8 cellular contexts compared by ENCODE assay signal in the genomic region with DNA sequence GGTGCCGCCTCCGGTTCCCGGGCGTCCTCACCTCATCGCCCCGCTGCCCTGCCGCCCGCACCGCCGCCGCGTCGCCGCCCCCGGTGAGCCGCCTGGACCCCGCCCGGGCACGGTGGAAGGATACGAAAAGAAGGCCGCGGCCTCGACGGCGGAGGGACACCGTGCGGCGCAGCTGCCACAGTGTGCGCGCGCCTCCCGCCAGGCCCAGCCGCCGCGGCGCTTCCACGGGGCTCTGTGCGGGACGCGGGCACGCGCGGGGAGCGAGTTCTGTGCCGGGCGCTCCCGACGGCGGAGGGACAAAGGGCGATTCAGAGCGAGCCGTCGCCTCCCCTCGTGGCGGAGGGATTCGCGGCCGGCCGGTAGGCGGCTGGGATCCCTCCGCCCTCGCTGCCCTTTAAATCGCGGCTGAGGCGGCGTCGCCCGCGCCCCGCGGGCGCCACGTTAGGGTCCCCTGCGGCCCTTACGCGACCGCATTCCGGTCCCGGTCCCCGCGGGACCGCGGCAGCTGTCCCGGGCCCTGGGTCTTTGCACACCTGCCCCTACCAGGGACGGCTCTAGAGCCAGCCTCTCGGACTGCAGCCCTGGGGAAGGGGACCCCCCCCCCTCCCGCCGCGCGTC. TPM values are rescaled to one million over a fixed set of nuclear protein-coding genes. Genes with fewer than 3 reads are reported as not detected.
A peak's percentile ranks its signal among the peaks of the same experiment; 100 is the strongest.
DNase-seq lines count a peak whose midpoint lies in the region; ATAC-seq, FAIRE-seq and TF ChIP-seq lines count a peak whose summit lies in the region.

No MANE protein-coding gene starts in this region.

- TF ChIP-seq POLR2A in stomach (IDR thresholded peaks at IDR 0.05): peak in 2 of 4 donors; percentile 38 to 62

- DNase-seq in D721Med (ENCODE audit: insufficient read length, low spot score) (peak; percentile 61), Kasumi-1 (lab: John Stamatoyannopoulos, UW) (peak; percentile 74 to 75), SJCRH30 (peak; percentile 84 to 87), foreskin melanocyte (peak; percentile 92), stomach (peak; percentile 90)
- DNase-seq in activated naive CD4-positive, alpha-beta T cell (lab: John Stamatoyannopoulos, UW): peak; percentile 64 to 85 (median 78)

- H3K27me3 ChIP-seq in SJCRH30: no peaks in the 10 kb centered on the region
- H3K27me3 ChIP-seq in neuron (ENCODE audit: insufficient read depth, low read length): no peaks in the 10 kb centered on the region
- no peaks in the 10 kb centered on the region for H3K27me3 ChIP-seq in stomach

- 0 to 1% (median 1%) methylated on average over 30 to 90 of the region's 90 CpGs; no CpG with 5 or more reads in 1 of the 5 donors for WGBS in stomach, 5 donors

- intact Hi-C loops in stomach (cut with DNase I; ENCODE audit: low total_unique reads): no loop called here

- H3K9me3 ChIP-seq in SJCRH30 (replicated peaks) (no peaks in the 10 kb centered on the region), neuron (ENCODE audit: low read length) (no peaks in the 10 kb centered on the region), stomach (no peaks in the 10 kb centered on the region)

- H3K4me1 ChIP-seq in SJCRH30 (peaks cover 14% of the 10 kb centered on the region; the same call in 1 of the 2 replicates), neuron (ENCODE audit: insufficient read depth, low read length) (peaks cover 31% of the 10 kb centered on the region), stomach (peaks cover 53 to 60% (median 58%) of the 10 kb centered on the region in 4 donors)

- H3K36me3 ChIP-seq in SJCRH30 (no peaks in the 10 kb centered on the region), neuron (ENCODE audit: insufficient read depth, low read length) (no peaks in the 10 kb centered on the region), stomach (no peaks in the 10 kb centered on the region)

- no peak for TF ChIP-seq CTCF in D721Med (IDR thresholded peaks at IDR 0.05; ENCODE audit: insufficient read depth, missing control alignments)
- peak in 1 of 7 experiments; percentile 17 for TF ChIP-seq CTCF in stomach (IDR thresholded peaks at IDR 0.05)

- peak overlapping the region; percentile 75 for H3K27ac ChIP-seq in SJCRH30
- peak overlapping the region; percentile 91 to 100 (median 99) for H3K27ac ChIP-seq in stomach

- TF ChIP-seq EP300 in stomach (IDR thresholded peaks at IDR 0.05): no peak

- ATAC-seq in GM21528 (IDR thresholded peaks at IDR 0.05; ENCODE audit: low FRiP score, unreplicated experiment): peak; percentile 50

- FAIRE-seq in D721Med (lab: Jason Lieb, UNC): no peak

- peak overlapping the region; percentile 74 for H2AFZ ChIP-seq in neuron (ENCODE audit: low read depth, low read length)

- peak overlapping the region; percentile 63 for H3K4me3 ChIP-seq in SJCRH30
- peak overlapping the region; percentile 68 for H3K4me3 ChIP-seq in neuron (ENCODE audit: low read length)
- H3K4me3 ChIP-seq in stomach: peak overlapping the region; percentile 83 to 90 (median 90)

RNA-seq across cellular contexts. Expression of a gene that starts 0.6 kb away (rescaled TPM):
- 26.6 and 31.4 TPM in 2 replicates for total RNA-seq in SJCRH30 (2014; rRNA removed; shearing (Covaris generic))
- total RNA-seq in stomach: 10 to 100 TPM; 17.4 to 52.7 (median 31.6) TPM
- polyA plus RNA-seq in stomach: 10 to 100 TPM; 14.3 to 20.6 (median 14.8) TPM

RNA-seq across cellular contexts. Expression of a gene that starts 58.1 kb away (rescaled TPM):
- total RNA-seq in SJCRH30 (2014; rRNA removed; shearing (Covaris generic)): 26.5 and 30.7 TPM in 2 replicates
- 10 to 100 TPM in 4 of 5 donors, 1 to 10 TPM in 1; 5.8 to 35.1 (median 18.0) TPM for total RNA-seq in stomach
- polyA plus RNA-seq in stomach: 10 to 100 TPM; 16.3 to 24.6 (median 22.3) TPM

Comparison
In these comparisons a context has a peak if more than half of its experiments do, and no peak if none do; other contexts are left out.
1. Peak in every context shown above with its lines: DNase-seq, ATAC-seq, H3K4me3 ChIP-seq and H3K27ac ChIP-seq.